ENCODE assay signal across 1 cellular context in the genomic region with DNA sequence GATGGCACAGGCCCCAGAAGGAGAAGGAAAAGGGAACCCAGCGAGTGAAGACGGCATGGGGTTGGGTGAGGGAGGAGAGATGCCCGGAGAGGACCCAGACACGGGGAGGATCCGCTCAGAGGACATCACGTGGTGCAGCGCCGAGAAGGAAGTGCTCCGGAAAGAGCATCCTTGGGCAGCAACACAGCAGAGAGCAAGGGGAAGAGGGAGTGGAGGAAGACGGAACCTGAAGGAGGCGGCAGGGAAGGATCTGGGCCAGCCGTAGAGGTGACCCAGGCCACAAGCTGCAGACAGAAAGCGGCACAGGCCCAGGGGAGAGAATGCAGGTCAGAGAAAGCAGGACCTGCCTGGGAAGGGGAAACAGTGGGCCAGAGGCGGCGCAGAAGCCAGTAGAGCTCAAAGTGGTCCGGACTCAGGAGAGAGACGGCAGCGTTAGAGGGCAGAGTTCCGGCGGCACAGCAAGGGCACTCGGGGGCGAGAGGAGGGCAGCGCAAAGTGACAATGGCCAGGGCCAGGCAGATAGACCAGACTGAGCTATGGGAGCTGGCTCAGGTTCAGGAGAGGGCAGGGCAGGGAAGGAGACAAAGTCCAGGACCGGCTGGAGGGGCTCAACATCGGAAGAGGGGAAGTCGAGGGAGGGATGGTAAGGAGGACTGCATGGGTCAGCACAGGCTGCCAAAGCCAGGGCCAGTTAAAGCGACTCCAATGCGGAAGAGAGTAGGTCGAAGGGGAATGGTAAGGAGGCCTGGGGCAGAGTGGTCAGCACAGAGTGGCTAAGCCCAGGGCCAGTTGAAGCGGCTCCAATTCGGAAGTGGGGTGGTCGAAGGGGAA.
TF ChIP-seq lines count a peak whose summit lies in the region.

No MANE protein-coding gene starts in this region.

TF ChIP-seq in A549, 52 proteins besides CTCF, POLR2A, EP300 and RAD21:
- TF ChIP-seq, protein P1, sequence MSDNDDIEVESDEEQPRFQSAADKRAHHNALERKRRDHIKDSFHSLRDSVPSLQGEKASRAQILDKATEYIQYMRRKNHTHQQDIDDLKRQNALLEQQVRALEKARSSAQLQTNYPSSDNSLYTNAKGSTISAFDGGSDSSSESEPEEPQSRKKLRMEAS (IDR thresholded peaks at IDR 0.05) = peak; percentile 36; the same call in 1 of the 2 replicates
- TF ChIP-seq RNF2 (IDR thresholded peaks at IDR 0.05; ENCODE audit: borderline replicate concordance, low read depth) (no peak), SMC3 (IDR thresholded peaks at IDR 0.05) (no peak), ESRRA (IDR thresholded peaks at IDR 0.05; ENCODE audit: borderline replicate concordance, low read length) (no peak), ZNF302 (CRISPR knock-in tag; IDR thresholded peaks at IDR 0.05) (no peak)
- TF ChIP-seq, protein P2, sequence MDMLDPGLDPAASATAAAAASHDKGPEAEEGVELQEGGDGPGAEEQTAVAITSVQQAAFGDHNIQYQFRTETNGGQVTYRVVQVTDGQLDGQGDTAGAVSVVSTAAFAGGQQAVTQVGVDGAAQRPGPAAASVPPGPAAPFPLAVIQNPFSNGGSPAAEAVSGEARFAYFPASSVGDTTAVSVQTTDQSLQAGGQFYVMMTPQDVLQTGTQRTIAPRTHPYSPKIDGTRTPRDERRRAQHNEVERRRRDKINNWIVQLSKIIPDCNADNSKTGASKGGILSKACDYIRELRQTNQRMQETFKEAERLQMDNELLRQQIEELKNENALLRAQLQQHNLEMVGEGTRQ (IDR thresholded peaks at IDR 0.05) = peak; percentile 92
- TF ChIP-seq, protein P3, sequence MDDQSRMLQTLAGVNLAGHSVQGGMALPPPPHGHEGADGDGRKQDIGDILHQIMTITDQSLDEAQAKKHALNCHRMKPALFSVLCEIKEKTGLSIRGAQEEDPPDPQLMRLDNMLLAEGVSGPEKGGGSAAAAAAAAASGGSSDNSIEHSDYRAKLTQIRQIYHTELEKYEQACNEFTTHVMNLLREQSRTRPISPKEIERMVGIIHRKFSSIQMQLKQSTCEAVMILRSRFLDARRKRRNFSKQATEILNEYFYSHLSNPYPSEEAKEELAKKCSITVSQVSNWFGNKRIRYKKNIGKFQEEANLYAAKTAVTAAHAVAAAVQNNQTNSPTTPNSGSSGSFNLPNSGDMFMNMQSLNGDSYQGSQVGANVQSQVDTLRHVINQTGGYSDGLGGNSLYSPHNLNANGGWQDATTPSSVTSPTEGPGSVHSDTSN (IDR thresholded peaks at IDR 0.05) = no peak
